In the genomic region with DNA sequence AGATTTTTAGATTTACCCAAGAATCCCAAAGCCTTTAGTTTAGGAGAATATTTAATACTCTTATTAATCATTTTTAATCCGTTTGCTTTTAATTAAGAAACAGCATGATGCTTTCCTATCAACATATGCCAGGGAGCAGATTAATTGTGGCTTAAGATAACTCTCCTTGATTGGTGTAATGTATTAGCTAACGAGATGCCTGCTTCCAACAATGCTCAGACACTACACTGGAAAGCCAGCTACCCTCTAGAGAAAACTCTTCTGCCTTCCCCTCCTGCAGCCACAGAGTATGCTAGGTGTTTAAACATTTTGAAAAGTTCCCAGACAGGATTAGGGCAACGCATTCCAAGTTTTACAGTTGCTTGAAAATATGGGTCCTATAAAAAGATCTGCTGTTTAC, we compare ENCODE assay signal across 1 cellular context.
TF ChIP-seq lines count a peak whose summit lies in the region.

No MANE protein-coding gene starts in this region.

TF ChIP-seq in GM23338, 12 proteins besides CTCF, POLR2A, EP300 and RAD21:
- TF ChIP-seq, protein P1, sequence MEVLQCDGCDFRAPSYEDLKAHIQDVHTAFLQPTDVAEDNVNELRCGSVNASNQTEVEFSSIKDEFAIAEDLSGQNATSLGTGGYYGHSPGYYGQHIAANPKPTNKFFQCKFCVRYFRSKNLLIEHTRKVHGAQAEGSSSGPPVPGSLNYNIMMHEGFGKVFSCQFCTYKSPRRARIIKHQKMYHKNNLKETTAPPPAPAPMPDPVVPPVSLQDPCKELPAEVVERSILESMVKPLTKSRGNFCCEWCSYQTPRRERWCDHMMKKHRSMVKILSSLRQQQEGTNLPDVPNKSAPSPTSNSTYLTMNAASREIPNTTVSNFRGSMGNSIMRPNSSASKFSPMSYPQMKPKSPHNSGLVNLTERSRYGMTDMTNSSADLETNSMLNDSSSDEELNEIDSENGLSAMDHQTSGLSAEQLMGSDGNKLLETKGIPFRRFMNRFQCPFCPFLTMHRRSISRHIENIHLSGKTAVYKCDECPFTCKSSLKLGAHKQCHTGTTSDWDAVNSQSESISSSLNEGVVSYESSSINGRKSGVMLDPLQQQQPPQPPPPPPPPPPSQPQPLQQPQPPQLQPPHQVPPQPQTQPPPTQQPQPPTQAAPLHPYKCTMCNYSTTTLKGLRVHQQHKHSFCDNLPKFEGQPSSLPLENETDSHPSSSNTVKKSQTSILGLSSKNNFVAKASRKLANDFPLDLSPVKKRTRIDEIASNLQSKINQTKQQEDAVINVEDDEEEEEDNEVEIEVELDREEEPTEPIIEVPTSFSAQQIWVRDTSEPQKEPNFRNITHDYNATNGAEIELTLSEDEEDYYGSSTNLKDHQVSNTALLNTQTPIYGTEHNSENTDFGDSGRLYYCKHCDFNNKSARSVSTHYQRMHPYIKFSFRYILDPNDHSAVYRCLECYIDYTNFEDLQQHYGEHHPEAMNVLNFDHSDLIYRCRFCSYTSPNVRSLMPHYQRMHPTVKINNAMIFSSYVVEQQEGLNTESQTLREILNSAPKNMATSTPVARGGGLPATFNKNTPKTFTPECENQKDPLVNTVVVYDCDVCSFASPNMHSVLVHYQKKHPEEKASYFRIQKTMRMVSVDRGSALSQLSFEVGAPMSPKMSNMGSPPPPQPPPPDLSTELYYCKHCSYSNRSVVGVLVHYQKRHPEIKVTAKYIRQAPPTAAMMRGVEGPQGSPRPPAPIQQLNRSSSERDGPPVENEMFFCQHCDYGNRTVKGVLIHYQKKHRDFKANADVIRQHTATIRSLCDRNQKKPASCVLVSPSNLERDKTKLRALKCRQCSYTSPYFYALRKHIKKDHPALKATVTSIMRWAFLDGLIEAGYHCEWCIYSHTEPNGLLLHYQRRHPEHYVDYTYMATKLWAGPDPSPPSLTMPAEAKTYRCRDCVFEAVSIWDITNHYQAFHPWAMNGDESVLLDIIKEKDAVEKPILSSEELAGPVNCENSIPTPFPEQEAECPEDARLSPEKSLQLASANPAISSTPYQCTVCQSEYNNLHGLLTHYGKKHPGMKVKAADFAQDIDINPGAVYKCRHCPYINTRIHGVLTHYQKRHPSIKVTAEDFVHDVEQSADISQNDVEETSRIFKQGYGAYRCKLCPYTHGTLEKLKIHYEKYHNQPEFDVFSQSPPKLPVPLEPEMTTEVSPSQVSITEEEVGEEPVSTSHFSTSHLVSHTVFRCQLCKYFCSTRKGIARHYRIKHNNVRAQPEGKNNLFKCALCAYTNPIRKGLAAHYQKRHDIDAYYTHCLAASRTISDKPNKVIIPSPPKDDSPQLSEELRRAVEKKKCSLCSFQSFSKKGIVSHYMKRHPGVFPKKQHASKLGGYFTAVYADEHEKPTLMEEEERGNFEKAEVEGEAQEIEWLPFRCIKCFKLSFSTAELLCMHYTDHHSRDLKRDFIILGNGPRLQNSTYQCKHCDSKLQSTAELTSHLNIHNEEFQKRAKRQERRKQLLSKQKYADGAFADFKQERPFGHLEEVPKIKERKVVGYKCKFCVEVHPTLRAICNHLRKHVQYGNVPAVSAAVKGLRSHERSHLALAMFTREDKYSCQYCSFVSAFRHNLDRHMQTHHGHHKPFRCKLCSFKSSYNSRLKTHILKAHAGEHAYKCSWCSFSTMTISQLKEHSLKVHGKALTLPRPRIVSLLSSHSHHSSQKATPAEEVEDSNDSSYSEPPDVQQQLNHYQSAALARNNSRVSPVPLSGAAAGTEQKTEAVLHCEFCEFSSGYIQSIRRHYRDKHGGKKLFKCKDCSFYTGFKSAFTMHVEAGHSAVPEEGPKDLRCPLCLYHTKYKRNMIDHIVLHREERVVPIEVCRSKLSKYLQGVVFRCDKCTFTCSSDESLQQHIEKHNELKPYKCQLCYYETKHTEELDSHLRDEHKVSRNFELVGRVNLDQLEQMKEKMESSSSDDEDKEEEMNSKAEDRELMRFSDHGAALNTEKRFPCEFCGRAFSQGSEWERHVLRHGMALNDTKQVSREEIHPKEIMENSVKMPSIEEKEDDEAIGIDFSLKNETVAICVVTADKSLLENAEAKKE (CRISPR knock-in tag; IDR thresholded peaks at IDR 0.05), result no peak
- no peak for TF ChIP-seq POLR2AphosphoS5 (IDR thresholded peaks at IDR 0.05; ENCODE audit: low read depth)
- TF ChIP-seq CREB1 (CRISPR knock-in tag; IDR thresholded peaks at IDR 0.05; ENCODE audit: low read depth), result no peak
- TF ChIP-seq, protein P2, sequence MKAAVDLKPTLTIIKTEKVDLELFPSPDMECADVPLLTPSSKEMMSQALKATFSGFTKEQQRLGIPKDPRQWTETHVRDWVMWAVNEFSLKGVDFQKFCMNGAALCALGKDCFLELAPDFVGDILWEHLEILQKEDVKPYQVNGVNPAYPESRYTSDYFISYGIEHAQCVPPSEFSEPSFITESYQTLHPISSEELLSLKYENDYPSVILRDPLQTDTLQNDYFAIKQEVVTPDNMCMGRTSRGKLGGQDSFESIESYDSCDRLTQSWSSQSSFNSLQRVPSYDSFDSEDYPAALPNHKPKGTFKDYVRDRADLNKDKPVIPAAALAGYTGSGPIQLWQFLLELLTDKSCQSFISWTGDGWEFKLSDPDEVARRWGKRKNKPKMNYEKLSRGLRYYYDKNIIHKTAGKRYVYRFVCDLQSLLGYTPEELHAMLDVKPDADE (IDR thresholded peaks at IDR 0.05), result no peak
- no peak for TF ChIP-seq EZH2phosphoT487 (IDR thresholded peaks at IDR 0.05; ENCODE audit: unreplicated experiment)
- no peak for TF ChIP-seq NANOG (IDR thresholded peaks at IDR 0.05; ENCODE audit: borderline replicate concordance)
- TF ChIP-seq, protein P3, sequence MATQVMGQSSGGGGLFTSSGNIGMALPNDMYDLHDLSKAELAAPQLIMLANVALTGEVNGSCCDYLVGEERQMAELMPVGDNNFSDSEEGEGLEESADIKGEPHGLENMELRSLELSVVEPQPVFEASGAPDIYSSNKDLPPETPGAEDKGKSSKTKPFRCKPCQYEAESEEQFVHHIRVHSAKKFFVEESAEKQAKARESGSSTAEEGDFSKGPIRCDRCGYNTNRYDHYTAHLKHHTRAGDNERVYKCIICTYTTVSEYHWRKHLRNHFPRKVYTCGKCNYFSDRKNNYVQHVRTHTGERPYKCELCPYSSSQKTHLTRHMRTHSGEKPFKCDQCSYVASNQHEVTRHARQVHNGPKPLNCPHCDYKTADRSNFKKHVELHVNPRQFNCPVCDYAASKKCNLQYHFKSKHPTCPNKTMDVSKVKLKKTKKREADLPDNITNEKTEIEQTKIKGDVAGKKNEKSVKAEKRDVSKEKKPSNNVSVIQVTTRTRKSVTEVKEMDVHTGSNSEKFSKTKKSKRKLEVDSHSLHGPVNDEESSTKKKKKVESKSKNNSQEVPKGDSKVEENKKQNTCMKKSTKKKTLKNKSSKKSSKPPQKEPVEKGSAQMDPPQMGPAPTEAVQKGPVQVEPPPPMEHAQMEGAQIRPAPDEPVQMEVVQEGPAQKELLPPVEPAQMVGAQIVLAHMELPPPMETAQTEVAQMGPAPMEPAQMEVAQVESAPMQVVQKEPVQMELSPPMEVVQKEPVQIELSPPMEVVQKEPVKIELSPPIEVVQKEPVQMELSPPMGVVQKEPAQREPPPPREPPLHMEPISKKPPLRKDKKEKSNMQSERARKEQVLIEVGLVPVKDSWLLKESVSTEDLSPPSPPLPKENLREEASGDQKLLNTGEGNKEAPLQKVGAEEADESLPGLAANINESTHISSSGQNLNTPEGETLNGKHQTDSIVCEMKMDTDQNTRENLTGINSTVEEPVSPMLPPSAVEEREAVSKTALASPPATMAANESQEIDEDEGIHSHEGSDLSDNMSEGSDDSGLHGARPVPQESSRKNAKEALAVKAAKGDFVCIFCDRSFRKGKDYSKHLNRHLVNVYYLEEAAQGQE (IDR thresholded peaks at IDR 0.05; ENCODE audit: unreplicated experiment), result no peak
- TF ChIP-seq STAT1 (IDR thresholded peaks at IDR 0.05; ENCODE audit: unreplicated experiment), result no peak
- TF ChIP-seq EZH2 (IDR thresholded peaks at IDR 0.05; ENCODE audit: low read depth, unreplicated experiment), result no peak
- no peak for TF ChIP-seq JUNB (IDR thresholded peaks at IDR 0.05; ENCODE audit: unreplicated experiment)
- no peak for TF ChIP-seq ZNF114 (CRISPR knock-in tag; IDR thresholded peaks at IDR 0.05)
- no peak for TF ChIP-seq ZNF331 (CRISPR knock-in tag; IDR thresholded peaks at IDR 0.05; ENCODE audit: low read depth)
